In genomic region chr20:23094927-23095326, GRCh38 we compare ENCODE assay signal across 30 cellular contexts. TPM values are rescaled to one million over a fixed set of nuclear protein-coding genes. Genes with fewer than 3 reads are reported as not detected.
DNase-seq lines count a peak whose midpoint lies in the region; ATAC-seq and TF ChIP-seq lines count a peak whose summit lies in the region.
"Had no signal": no experiment of that assay in that cellular context is flagged by ENCODE, and none has a peak within 500 bp of the region (broad histone marks: within the 10 kb centered on the region; RNA-seq: fewer than 3 reads in every experiment).

No MANE protein-coding gene starts in this region.

- H3K27me3 ChIP-seq in PC-9 (ENCODE audit: insufficient read depth, low read depth) (no peaks in the 10 kb centered on the region), suprapubic skin (no peaks in the 10 kb centered on the region), MG63 (no peaks in the 10 kb centered on the region)
- H3K27me3 ChIP-seq: gastroesophageal sphincter, spleen, upper lobe of left lung had no signal

- no peak for TF ChIP-seq CTCF in PC-9 (conservative IDR thresholded peaks at IDR 0.05)
- TF ChIP-seq CTCF in choroid plexus epithelial cell (conservative IDR thresholded peaks at IDR 0.05; ENCODE audit: low read depth, low read length): no peak
- TF ChIP-seq CTCF in fibroblast of the aortic adventitia (IDR thresholded peaks at IDR 0.05; ENCODE audit: insufficient read depth, low read length): no peak
- TF ChIP-seq CTCF in suprapubic skin (IDR thresholded peaks at IDR 0.05): no peak

- H3K79me2 ChIP-seq in PC-9 (ENCODE audit: low read depth): no peaks in the 10 kb centered on the region
- H3K79me2 ChIP-seq: hepatocyte had no signal

- H3K9me2 ChIP-seq in PC-9 (ENCODE audit: insufficient read depth): no peaks in the 10 kb centered on the region

- H3K27ac ChIP-seq in PC-9 (peak overlapping the region; percentile 50), suprapubic skin (peak overlapping the region; percentile 85)
- H3K27ac ChIP-seq: C4-2B, gastroesophageal sphincter, hepatocyte, spleen, upper lobe of left lung had no signal

- H3K4me1 ChIP-seq in PC-9 (replicated peaks; ENCODE audit: insufficient read depth) (peaks cover 25% of the 10 kb centered on the region), suprapubic skin (peaks cover 61% of the 10 kb centered on the region)
- H3K4me1 ChIP-seq: HAP-1 had no signal

- POLR2A ChIA-PET in PC-9 (lab: Charles Lee; ENCODE audit: unreplicated experiment): no interaction called here

- DNase-seq in PC-9: peak; percentile 8 to 65
- peak; percentile 39 for DNase-seq in choroid plexus epithelial cell (ENCODE audit: low read depth)
- DNase-seq in fibroblast of the aortic adventitia (ENCODE audit: low read depth): peak; percentile 75
- no peak for DNase-seq in suprapubic skin (ENCODE audit: low spot score in 2 of 2)
- no peak for DNase-seq in MG63
- DNase-seq in posterior vena cava (ENCODE audit: low spot score): no peak
- DNase-seq: activated effector memory CD4-positive, alpha-beta T cell treated with Interleukin-2 at 50 U/mL for 16 hours; activated naive CD8-positive, alpha-beta T cell treated with anti-CD3 and anti-CD28 coated beads for 36 hours; activated T-cell treated with anti-CD3 and anti-CD28 coated beads for 4 hours; immature natural killer cell; midbrain; naive thymus-derived CD8-positive, alpha-beta T cell; NCI-H1417 treated with DMSO at 0.1 percent for 48 hours; NCI-H345; NCI-H748 treated with DMSO at 0.1 percent for 48 hours; spleen; stimulated activated CD4-positive, alpha-beta T cell treated with anti-CD3 and anti-CD28 coated beads, Interleukin-2, amount 100 ng/mL, for 48 hours had no signal

- H4K20me1 ChIP-seq in PC-9 (ENCODE audit: insufficient read depth): no peaks in the 10 kb centered on the region

- H3K4me2 ChIP-seq in PC-9: peak overlapping the region; percentile 14
- H3K4me2 ChIP-seq: hepatocyte had no signal

- H3K4me3 ChIP-seq in PC-9 (no peak overlapping the region), choroid plexus epithelial cell (ENCODE audit: low read depth, low read length) (no peak overlapping the region), fibroblast of the aortic adventitia (ENCODE audit: low read depth, low read length) (no peak overlapping the region), suprapubic skin (no peak overlapping the region), MG63 (no peak overlapping the region)
- H3K4me3 ChIP-seq: gastroesophageal sphincter, HAP-1, hepatocyte, spleen, upper lobe of left lung had no signal

- no peaks in the 10 kb centered on the region for H3K9me3 ChIP-seq in PC-9 (ENCODE audit: insufficient read depth, low read depth)
- H3K9me3 ChIP-seq in suprapubic skin: no peaks in the 10 kb centered on the region
- no peaks in the 10 kb centered on the region for H3K9me3 ChIP-seq in MG63
- H3K9me3 ChIP-seq: gastroesophageal sphincter, HAP-1, spleen, upper lobe of left lung had no signal

- intact Hi-C loops in PC-9 (cut with micrococcal nuclease; ENCODE audit: unreplicated experiment): no loop called here
- intact Hi-C loops in posterior vena cava (cut with DNase I): loop anchor here in 1 of 2 donors (5.0 kb wide), 1 partner anchor 42 kb away; no protein-coding TSS in a partner anchor

- no peaks in the 10 kb centered on the region for H3F3A ChIP-seq in PC-9 (ENCODE audit: insufficient read depth, low read depth)

- no TSS peak for BruUV-seq in PC-9 (replicated peaks; lab: Mats Ljungman, UMichigan)

- H3K36me3 ChIP-seq in PC-9 (ENCODE audit: low read depth) (no peaks in the 10 kb centered on the region), suprapubic skin (no peaks in the 10 kb centered on the region), MG63 (no peaks in the 10 kb centered on the region)
- H3K36me3 ChIP-seq: gastroesophageal sphincter, HAP-1, spleen, upper lobe of left lung had no signal

- H2AFZ ChIP-seq in PC-9: no peak overlapping the region
- H2AFZ ChIP-seq: hepatocyte had no signal

- no peak for TF ChIP-seq POLR2A in suprapubic skin (IDR thresholded peaks at IDR 0.05)

- 62% methylated on average over 7 of the region's 8 CpGs for WGBS in suprapubic skin

- CTCF ChIA-PET in PC-9 (lab: Charles Lee): interaction anchor here (0.7 kb wide), 1 partner anchor 397 kb away, joined by 3 read pairs; no protein-coding TSS in a partner anchor

- TF ChIP-seq EP300 in suprapubic skin (IDR thresholded peaks at IDR 0.05): no peak

- no peak for ATAC-seq in GM21619 (IDR thresholded peaks at IDR 0.05; ENCODE audit: unreplicated experiment)
- ATAC-seq: gastroesophageal sphincter; left lobe of liver; naive thymus-derived CD8-positive, alpha-beta T cell had no signal

RNA-seq across cellular contexts. Expression of gene CD93, which starts 8.8 kb away (rescaled TPM):
- 0.07 TPM in 1 of 2 replicates, not detected in the other for total RNA-seq in PC-9 (2021)
- 0.27 and 2.0 TPM in 2 replicates for total RNA-seq in fibroblast of the aortic adventitia (ENCODE audit: low replicate concordance)
- 10 to 100 TPM in 3 of 4 donors, 1 to 10 TPM in 1; 8.1 to 25.1 (median 16.2) TPM for total RNA-seq in suprapubic skin
- total RNA-seq in MG63 (2014; rRNA removed; shearing (Covaris generic); ENCODE audit: low replicate concordance): not detected in 2 replicates
- 10 to 100 TPM; 79.4 to 88.2 TPM for total RNA-seq in posterior vena cava
- total RNA-seq: SK-MEL-5 had no signal

RNA-seq across cellular contexts. Expression of gene THBD, which starts 45.5 kb away (rescaled TPM):
- total RNA-seq in PC-9 (2021) (1.7 and 3.0 TPM in 2 replicates), fibroblast of the aortic adventitia (ENCODE audit: low replicate concordance) (6.7 and 128 TPM in 2 replicates), suprapubic skin (100 to 1,000 TPM in 3 of 4 donors, 10 to 100 TPM in 1; 39.7 to 329 (median 241) TPM), posterior vena cava (10 to 100 TPM; 46.9 to 53.6 TPM)
- 0.72 and 1.4 TPM in 2 replicates for total RNA-seq in MG63 (2014; rRNA removed; shearing (Covaris generic); ENCODE audit: low replicate concordance)
- total RNA-seq: activated naive CD8-positive, alpha-beta T cell treated with anti-CD3 and anti-CD28 coated beads for 36 hours; SK-MEL-5 had no signal

RNA-seq across cellular contexts. Expression of gene SSTR4, which starts 59.8 kb away (rescaled TPM):
- total RNA-seq in PC-9 (2021) (not detected in 2 replicates), fibroblast of the aortic adventitia (ENCODE audit: low replicate concordance) (not detected in 2 replicates), suprapubic skin (not detected), posterior vena cava (not detected)
- not detected in 2 replicates for total RNA-seq in MG63 (2014; rRNA removed; shearing (Covaris generic); ENCODE audit: low replicate concordance)
- total RNA-seq: activated naive CD8-positive, alpha-beta T cell treated with anti-CD3 and anti-CD28 coated beads for 36 hours; astrocyte; left lobe of liver; naive thymus-derived CD8-positive, alpha-beta T cell; osteocyte; renal cortical epithelial cell; RPMI7951; SK-MEL-5; spleen; subcutaneous adipose tissue had no signal

Comparison
In these comparisons a context has a peak if more than half of its experiments do, and no peak if none do; other contexts are left out.
1. DNase-seq: peak in PC-9 (2 of 2), choroid plexus epithelial cell (single experiment) and fibroblast of the aortic adventitia (single experiment); none in suprapubic skin (0 of 2), MG63 (single experiment) and posterior vena cava (single experiment).